ENCODE assay signal across 7 cellular contexts in genomic region chr7:66147657-66148056, GRCh38. TPM values are rescaled to one million over a fixed set of nuclear protein-coding genes. Genes with fewer than 3 reads are reported as not detected.
DNase-seq lines count a peak whose midpoint lies in the region; ATAC-seq, FAIRE-seq and TF ChIP-seq lines count a peak whose summit lies in the region.
"Not testable (repeated sequence)": the region's sequence is repeated elsewhere in the genome, so short reads cannot be mapped to it uniquely, and the experiment has no call there.

No MANE protein-coding gene starts in this region.

- not testable (repeated sequence) for H3K27me3 Mint-ChIP-seq in activated CD8-positive, alpha-beta memory T cell treated with anti-CD3 and anti-CD28 coated beads, Interleukin-2, amount 10 ng/mL, durations not matched to agents 7 days and 5 days; effector memory CD8-positive, alpha-beta T cell

- H3K4me1 Mint-ChIP-seq in activated CD8-positive, alpha-beta memory T cell treated with anti-CD3 and anti-CD28 coated beads, Interleukin-2, amount 10 ng/mL, durations not matched to agents 7 days and 5 days, result peaks cover 36% of the 10 kb centered on the region
- peaks cover 19 to 29% of the 10 kb centered on the region in 2 donors for H3K4me1 Mint-ChIP-seq in effector memory CD8-positive, alpha-beta T cell (ENCODE audit: low read depth in 2 of 2)

- intact Hi-C loops in HepG2 (cut with micrococcal nuclease; ENCODE audit: unreplicated experiment) (loop anchor here (10.0 kb wide), 1 partner anchor 113 kb away; no protein-coding TSS in a partner anchor), gastrocnemius medialis (cut with DNase I; ENCODE audit: low total_unique reads) (loop anchor here (10.0 kb wide), 1 partner anchor 347 kb away; no protein-coding TSS in a partner anchor)

- H2AFZ ChIP-seq in GM23248; SK-N-SH (ENCODE audit: low read depth); HepG2 (ENCODE audit: low read length): not testable (repeated sequence)

- H3F3A ChIP-seq in GM23248 (ENCODE audit: insufficient read depth), result peaks cover 66% of the 10 kb centered on the region
- H3F3A ChIP-seq in SK-N-SH (replicated peaks; ENCODE audit: insufficient read depth), result peaks cover 24% of the 10 kb centered on the region

- not testable (repeated sequence) for ATAC-seq in activated CD8-positive, alpha-beta memory T cell treated with anti-CD3 and anti-CD28 coated beads, Interleukin-2, amount 10 ng/mL, durations not matched to agents 7 days and 5 days; effector memory CD8-positive, alpha-beta T cell (replicated peaks); HepG2; gastrocnemius medialis

- H3K9ac ChIP-seq in GM23248; SK-N-SH; HepG2 (ENCODE audit: insufficient read depth, low read depth, low read length): not testable (repeated sequence)

- H3K36me3 ChIP-seq in GM23248 (ENCODE audit: low read depth), result not testable (repeated sequence)
- peaks cover 28 to 42% of the 10 kb centered on the region in 2 experiments for H3K36me3 ChIP-seq in SK-N-SH (replicated peaks in 1 of 2; ENCODE audit: control insufficient read depth in 1 of 2, insufficient read depth in 2 of 2, low read length in 1 of 2)
- peaks cover 17 to 45% of the 10 kb centered on the region in 2 experiments for H3K36me3 ChIP-seq in HepG2 (replicated peaks in 1 of 2; ENCODE audit: control insufficient read depth in 1 of 2, insufficient read depth in 2 of 2, low read length in 2 of 2)
- peaks cover 0 to 51% of the 10 kb centered on the region in 2 donors for H3K36me3 ChIP-seq in gastrocnemius medialis
- H3K36me3 ChIP-seq in tibial nerve, result peaks cover 0 to 49% (median 6%) of the 10 kb centered on the region in 3 donors

- H3K36me3 Mint-ChIP-seq in activated CD8-positive, alpha-beta memory T cell treated with anti-CD3 and anti-CD28 coated beads, Interleukin-2, amount 10 ng/mL, durations not matched to agents 7 days and 5 days, result peaks cover 60% of the 10 kb centered on the region
- H3K36me3 Mint-ChIP-seq in effector memory CD8-positive, alpha-beta T cell (ENCODE audit: insufficient read depth), result peaks cover 63% of the 10 kb centered on the region

- not testable (repeated sequence) for H3K9me3 ChIP-seq in GM23248 (ENCODE audit: low read depth); SK-N-SH; HepG2 (ENCODE audit: low read length); gastrocnemius medialis; tibial nerve

- H3K79me2 ChIP-seq in GM23248 (ENCODE audit: insufficient read depth) (peaks cover 53% of the 10 kb centered on the region), SK-N-SH (ENCODE audit: insufficient read depth) (peaks cover 23% of the 10 kb centered on the region; the same call in 1 of the 2 replicates), HepG2 (ENCODE audit: insufficient read depth, low read length) (peaks cover 14% of the 10 kb centered on the region)

- not testable (repeated sequence) for H3K4me2 ChIP-seq in GM23248 (ENCODE audit: unreplicated experiment); SK-N-SH; HepG2 (ENCODE audit: low read depth, low read length)

- H3K27ac ChIP-seq in GM23248 (peak overlapping the region; percentile 82), SK-N-SH (ENCODE audit: low read depth in 2 of 2, low read length in 1 of 2) (peak overlapping the region; percentile 55 to 88; a peak in 2 of 4 replicates), gastrocnemius medialis (peak overlapping the region; percentile 8 to 70 (median 62)), tibial nerve (peak overlapping the region in 3 of 4 donors; percentile 70 to 87 (median 71))
- H3K27ac ChIP-seq in HepG2 (ENCODE audit: extremely low read length, insufficient read depth, low read length), result not testable (repeated sequence)

- POLR2A ChIA-PET in SK-N-SH (lab: Yijun Ruan, JAX), result not testable (repeated sequence)
- POLR2A ChIA-PET in HepG2 (lab: Yijun Ruan, JAX), result interaction anchor here (1.2 kb wide), 1 partner anchor 32 kb away, joined by 3 read pairs; no protein-coding TSS in a partner anchor

- H3K9me3 Mint-ChIP-seq in activated CD8-positive, alpha-beta memory T cell treated with anti-CD3 and anti-CD28 coated beads, Interleukin-2, amount 10 ng/mL, durations not matched to agents 7 days and 5 days (ENCODE audit: low read depth); effector memory CD8-positive, alpha-beta T cell: not testable (repeated sequence)

- 89 to 92% methylated on average over 4 of the region's 4 CpGs for WGBS in GM23248 (ENCODE audit: low coverage in 1 of 2, low lambda C conversion rate in 2 of 2, missing lambda C conversion rate in 2 of 2), 2 experiments
- 97% methylated on average over 4 of the region's 4 CpGs for whole genome bisulfite sequencing in SK-N-SH (ENCODE audit: low lambda C conversion rate)
- WGBS in HepG2 (ENCODE audit: low lambda C conversion rate), result 82% methylated on average over 4 of the region's 4 CpGs
- 97 to 99% methylated on average over 4 of the region's 4 CpGs for WGBS in tibial nerve, 2 donors

- H4K20me1 ChIP-seq in GM23248 (ENCODE audit: insufficient read depth); SK-N-SH (ENCODE audit: insufficient read depth); HepG2 (ENCODE audit: insufficient read depth, low read length): not testable (repeated sequence)

- not testable (repeated sequence) for TF ChIP-seq EP300 in SK-N-SH (IDR thresholded peaks at IDR 0.05; ENCODE audit: borderline replicate concordance in 1 of 2, low read depth in 1 of 2, low read length in 1 of 2); HepG2 (IDR thresholded peaks at IDR 0.05; ENCODE audit: low read depth in 2 of 2, low read length in 2 of 2); HepG2 (CRISPR knock-in tag; IDR thresholded peaks at IDR 0.05; ENCODE audit: borderline replicate concordance); tibial nerve (IDR thresholded peaks at IDR 0.05)

- not testable (repeated sequence) for H3K4me3 ChIP-seq in GM23248; SK-N-SH (ENCODE audit: low read depth in 2 of 2, low read length in 1 of 2); HepG2 (replicated peaks in 1 of 3; ENCODE audit: insufficient read depth in 1 of 3, low read depth in 2 of 3, low read length in 3 of 3); gastrocnemius medialis; tibial nerve

- BruUV-seq in HepG2 (replicated peaks; lab: Mats Ljungman, UMichigan), result not testable (repeated sequence)

- in situ Hi-C loops in GM23248 (cut with MboI); HepG2 (cut with HindIII; ENCODE audit: extremely low pct_ligation_motif_present, low pct_unique_long_range_greater_than_20kb); gastrocnemius medialis (cut with MboI; ENCODE audit: low sequenced_read_pairs in 4 of 4): not testable (repeated sequence)

- not testable (repeated sequence) for H3K27me3 ChIP-seq in GM23248 (replicated peaks; ENCODE audit: insufficient read depth); SK-N-SH (ENCODE audit: insufficient read depth); HepG2 (ENCODE audit: control insufficient read depth in 1 of 2, insufficient read depth in 2 of 2, low read length in 2 of 2); gastrocnemius medialis; tibial nerve

- TF ChIP-seq RAD21 in SK-N-SH (IDR thresholded peaks at IDR 0.05; ENCODE audit: low read length); HepG2 (CRISPR knock-in tag; IDR thresholded peaks at IDR 0.05): not testable (repeated sequence)

- not testable (repeated sequence) for DNase-seq in GM23248; SK-N-SH; activated CD8-positive, alpha-beta memory T cell treated with anti-CD3 and anti-CD28 coated beads, Interleukin-2, amount 10 ng/mL, durations not matched to agents 7 days and 5 days; effector memory CD8-positive, alpha-beta T cell; HepG2 (ENCODE audit: low spot score); gastrocnemius medialis; tibial nerve (ENCODE audit: low spot score in 2 of 2)

- FAIRE-seq in HepG2 (lab: Jason Lieb, UNC), result not testable (repeated sequence)

- not testable (repeated sequence) for H3K9me2 ChIP-seq in GM23248 (ENCODE audit: insufficient read depth); SK-N-SH

- H3K4me1 ChIP-seq in GM23248 (ENCODE audit: insufficient read depth) (peaks cover 63% of the 10 kb centered on the region), SK-N-SH (ENCODE audit: control insufficient read depth in 1 of 2, insufficient read depth in 2 of 2, low read depth in 1 of 2, low read length in 1 of 2) (peaks cover 17 to 67% of the 10 kb centered on the region in 2 experiments), HepG2 (ENCODE audit: insufficient read depth, low read length) (peaks cover 89% of the 10 kb centered on the region), gastrocnemius medialis (peaks cover 13 to 17% of the 10 kb centered on the region in 2 donors), tibial nerve (peaks cover 0 to 96% (median 40%) of the 10 kb centered on the region in 4 donors)

- H3K4me3 Mint-ChIP-seq in activated CD8-positive, alpha-beta memory T cell treated with anti-CD3 and anti-CD28 coated beads, Interleukin-2, amount 10 ng/mL, durations not matched to agents 7 days and 5 days, result not testable (repeated sequence)
- H3K4me3 Mint-ChIP-seq in effector memory CD8-positive, alpha-beta T cell, result peak overlapping the region; percentile 77 to 80

- CTCF ChIA-PET in SK-N-SH (lab: Yijun Ruan, JAX), result interaction anchor here (0.9 to 1.6 kb wide), 3 partner anchors 25 to 266 kb away, joined by 3 to 4 read pairs (median 3); no protein-coding TSS in a partner anchor
- CTCF ChIA-PET in activated CD8-positive, alpha-beta memory T cell treated with anti-CD3 and anti-CD28 coated beads, Interleukin-2, amount 10 ng/mL, durations not matched to agents 7 days and 5 days (lab: Charles Lee); HepG2 (lab: Yijun Ruan, JAX; ENCODE audit: low intra/inter-chr PET ratio, low total read pairs): not testable (repeated sequence)

- TF ChIP-seq POLR2A in HepG2 (IDR thresholded peaks at IDR 0.05; ENCODE audit: insufficient read depth in 1 of 2, low read depth in 2 of 2, low read length in 2 of 2); gastrocnemius medialis (IDR thresholded peaks at IDR 0.05); tibial nerve (IDR thresholded peaks at IDR 0.05): not testable (repeated sequence)

- H3K27ac Mint-ChIP-seq in activated CD8-positive, alpha-beta memory T cell treated with anti-CD3 and anti-CD28 coated beads, Interleukin-2, amount 10 ng/mL, durations not matched to agents 7 days and 5 days, result peak overlapping the region; percentile 88
- H3K27ac Mint-ChIP-seq in effector memory CD8-positive, alpha-beta T cell, result peak overlapping the region; percentile 96 to 97

- TF ChIP-seq CTCF in SK-N-SH (IDR thresholded peaks at IDR 0.05); HepG2 (CRISPR knock-in tag; IDR thresholded peaks at IDR 0.05); gastrocnemius medialis (IDR thresholded peaks at IDR 0.05 in 4 of 5, conservative IDR thresholded peaks at IDR 0.05 in 1 of 5); tibial nerve (IDR thresholded peaks at IDR 0.05): not testable (repeated sequence)

RNA-seq across cellular contexts. Expression of gene CRCP, which starts 33.0 kb away (rescaled TPM):
- total RNA-seq in GM23248 (2014; rRNA removed; shearing (Covaris generic)), result 28.6 and 39.5 TPM in 2 replicates
- polyA plus RNA-seq in GM23248 (2016; fragmentation: Nextera tagmentation; extraction: Ambion mirVana) (31.3 and 35.4 TPM in 2 replicates), SK-N-SH (2012; rRNA removed) (34.0 and 34.1 TPM in 2 replicates), HepG2 (2011; rRNA removed) (22.7 and 27.7 TPM in 2 replicates)
- polyA plus RNA-seq in SK-N-SH (2012; cell fraction: cytosol; rRNA removed), result 33.3 and 35.7 TPM in 2 replicates
- polyA plus RNA-seq in SK-N-SH (2012; cell fraction: nucleus; rRNA removed), result 40.7 and 57.5 TPM in 2 replicates
- total RNA-seq in activated CD8-positive, alpha-beta memory T cell treated with anti-CD3 and anti-CD28 coated beads, Interleukin-2, amount 10 ng/mL, durations not matched to agents 7 days and 5 days, result 10 to 100 TPM; 28.3 to 29.4 TPM
- total RNA-seq in HepG2 (2016; rRNA removed; fragmentation: Illumina TruSeq; extraction: Trizol) (31.0 and 41.1 TPM in 2 replicates), gastrocnemius medialis (10 to 100 TPM; 19.2 to 21.3 (median 20.4) TPM), tibial nerve (10 to 100 TPM; 23.9 to 49.4 (median 41.8) TPM)
- total RNA-seq in HepG2 (2016; cell fraction: cytosol; rRNA removed; fragmentation: Illumina TruSeq; extraction: Trizol; ENCODE audit: low read depth), result 9.9 and 16.6 TPM in 2 replicates
- total RNA-seq in HepG2 (2016; cell fraction: insoluble cytoplasmic fraction; rRNA removed; fragmentation: Illumina TruSeq; extraction: Trizol), result 31.6 and 44.5 TPM in 2 replicates
- 21.3 and 21.4 TPM in 2 replicates for total RNA-seq in HepG2 (2016; cell fraction: membrane; rRNA removed; fragmentation: Illumina TruSeq; extraction: Trizol)
- 13.8 and 14.1 TPM in 2 replicates for total RNA-seq in HepG2 (2016; cell fraction: nucleus; rRNA removed; fragmentation: Illumina TruSeq; extraction: Trizol)
- polyA plus RNA-seq in HepG2 (2011; cell fraction: cytosol; rRNA removed), result 27.6 and 28.2 TPM in 2 replicates
- 10.8 and 14.7 TPM in 2 replicates for polyA plus RNA-seq in HepG2 (2011; cell fraction: nucleus; rRNA removed)
- polyA plus RNA-seq in HepG2 (2012), result 20.8 and 22.7 TPM in 2 replicates
- 5.1 and 5.2 TPM in 2 replicates for polyA plus RNA-seq in HepG2 (2016; cell fraction: cytosol; fragmentation: Illumina TruSeq; extraction: Trizol; ENCODE audit: low read depth)
- 28.2 and 29.7 TPM in 2 replicates for polyA plus RNA-seq in HepG2 (2016; cell fraction: insoluble cytoplasmic fraction; fragmentation: Illumina TruSeq; extraction: Trizol; ENCODE audit: low read depth)
- polyA plus RNA-seq in HepG2 (2016; cell fraction: membrane; fragmentation: Illumina TruSeq; extraction: Trizol; ENCODE audit: low read depth), result 10.6 and 11.6 TPM in 2 replicates
- 16.1 and 23.0 TPM in 2 replicates for polyA plus RNA-seq in HepG2 (2016; cell fraction: nucleus; fragmentation: Illumina TruSeq; extraction: Trizol; ENCODE audit: insufficient read depth, low read depth)
- polyA minus RNA-seq in HepG2 (2011; rRNA and poly(A)+ RNA removed; ENCODE audit: low replicate concordance), result 20.8 and 22.0 TPM in 2 replicates
- polyA minus RNA-seq in HepG2 (2011; cell fraction: cytosol; rRNA and poly(A)+ RNA removed), result 20.6 and 22.6 TPM in 2 replicates
- 18.3 and 21.8 TPM in 2 replicates for polyA minus RNA-seq in HepG2 (2011; cell fraction: nucleus; rRNA and poly(A)+ RNA removed)

RNA-seq across cellular contexts. Expression of gene TPST1, which starts 57.5 kb away (rescaled TPM):
- 46.0 and 54.1 TPM in 2 replicates for total RNA-seq in GM23248 (2014; rRNA removed; shearing (Covaris generic))
- polyA plus RNA-seq in GM23248 (2016; fragmentation: Nextera tagmentation; extraction: Ambion mirVana) (53.7 and 57.0 TPM in 2 replicates), SK-N-SH (2012; rRNA removed) (36.4 and 46.4 TPM in 2 replicates), HepG2 (2011; rRNA removed) (34.1 and 35.0 TPM in 2 replicates)
- 45.8 and 45.9 TPM in 2 replicates for polyA plus RNA-seq in SK-N-SH (2012; cell fraction: cytosol; rRNA removed)
- polyA plus RNA-seq in SK-N-SH (2012; cell fraction: nucleus; rRNA removed), result 20.5 and 33.6 TPM in 2 replicates
- 1 to 10 TPM in 1 of 2 experiments, under 1 TPM in 1; 0.85 to 1.1 TPM for total RNA-seq in activated CD8-positive, alpha-beta memory T cell treated with anti-CD3 and anti-CD28 coated beads, Interleukin-2, amount 10 ng/mL, durations not matched to agents 7 days and 5 days
- total RNA-seq in HepG2 (2016; rRNA removed; fragmentation: Illumina TruSeq; extraction: Trizol) (11.8 and 24.3 TPM in 2 replicates), gastrocnemius medialis (1 to 10 TPM; 1.4 to 3.7 (median 3.0) TPM), tibial nerve (10 to 100 TPM; 31.9 to 38.3 (median 36.8) TPM)
- total RNA-seq in HepG2 (2016; cell fraction: cytosol; rRNA removed; fragmentation: Illumina TruSeq; extraction: Trizol; ENCODE audit: low read depth), result 45.8 and 49.7 TPM in 2 replicates
- total RNA-seq in HepG2 (2016; cell fraction: insoluble cytoplasmic fraction; rRNA removed; fragmentation: Illumina TruSeq; extraction: Trizol), result 14.5 and 23.4 TPM in 2 replicates
- 29.0 and 32.2 TPM in 2 replicates for total RNA-seq in HepG2 (2016; cell fraction: membrane; rRNA removed; fragmentation: Illumina TruSeq; extraction: Trizol)
- 32.2 and 33.4 TPM in 2 replicates for total RNA-seq in HepG2 (2016; cell fraction: nucleus; rRNA removed; fragmentation: Illumina TruSeq; extraction: Trizol)
- polyA plus RNA-seq in HepG2 (2011; cell fraction: cytosol; rRNA removed), result 21.1 and 29.0 TPM in 2 replicates
- 14.9 and 16.8 TPM in 2 replicates for polyA plus RNA-seq in HepG2 (2011; cell fraction: nucleus; rRNA removed)
- polyA plus RNA-seq in HepG2 (2012), result 19.1 and 32.8 TPM in 2 replicates
- polyA plus RNA-seq in HepG2 (2016; cell fraction: cytosol; fragmentation: Illumina TruSeq; extraction: Trizol; ENCODE audit: low read depth), result 5.7 and 9.5 TPM in 2 replicates
- polyA plus RNA-seq in HepG2 (2016; cell fraction: insoluble cytoplasmic fraction; fragmentation: Illumina TruSeq; extraction: Trizol; ENCODE audit: low read depth), result 14.3 and 14.7 TPM in 2 replicates
- polyA plus RNA-seq in HepG2 (2016; cell fraction: membrane; fragmentation: Illumina TruSeq; extraction: Trizol; ENCODE audit: low read depth), result 11.2 and 15.8 TPM in 2 replicates
- 31.5 and 33.9 TPM in 2 replicates for polyA plus RNA-seq in HepG2 (2016; cell fraction: nucleus; fragmentation: Illumina TruSeq; extraction: Trizol; ENCODE audit: insufficient read depth, low read depth)
- 6.5 and 39.5 TPM in 2 replicates for polyA minus RNA-seq in HepG2 (2011; rRNA and poly(A)+ RNA removed; ENCODE audit: low replicate concordance)
- 26.0 and 29.6 TPM in 2 replicates for polyA minus RNA-seq in HepG2 (2011; cell fraction: cytosol; rRNA and poly(A)+ RNA removed)
- polyA minus RNA-seq in HepG2 (2011; cell fraction: nucleus; rRNA and poly(A)+ RNA removed), result 66.4 and 75.1 TPM in 2 replicates
